Comparison of ENCODE assay signal across 1 cellular context in the genomic region with DNA sequence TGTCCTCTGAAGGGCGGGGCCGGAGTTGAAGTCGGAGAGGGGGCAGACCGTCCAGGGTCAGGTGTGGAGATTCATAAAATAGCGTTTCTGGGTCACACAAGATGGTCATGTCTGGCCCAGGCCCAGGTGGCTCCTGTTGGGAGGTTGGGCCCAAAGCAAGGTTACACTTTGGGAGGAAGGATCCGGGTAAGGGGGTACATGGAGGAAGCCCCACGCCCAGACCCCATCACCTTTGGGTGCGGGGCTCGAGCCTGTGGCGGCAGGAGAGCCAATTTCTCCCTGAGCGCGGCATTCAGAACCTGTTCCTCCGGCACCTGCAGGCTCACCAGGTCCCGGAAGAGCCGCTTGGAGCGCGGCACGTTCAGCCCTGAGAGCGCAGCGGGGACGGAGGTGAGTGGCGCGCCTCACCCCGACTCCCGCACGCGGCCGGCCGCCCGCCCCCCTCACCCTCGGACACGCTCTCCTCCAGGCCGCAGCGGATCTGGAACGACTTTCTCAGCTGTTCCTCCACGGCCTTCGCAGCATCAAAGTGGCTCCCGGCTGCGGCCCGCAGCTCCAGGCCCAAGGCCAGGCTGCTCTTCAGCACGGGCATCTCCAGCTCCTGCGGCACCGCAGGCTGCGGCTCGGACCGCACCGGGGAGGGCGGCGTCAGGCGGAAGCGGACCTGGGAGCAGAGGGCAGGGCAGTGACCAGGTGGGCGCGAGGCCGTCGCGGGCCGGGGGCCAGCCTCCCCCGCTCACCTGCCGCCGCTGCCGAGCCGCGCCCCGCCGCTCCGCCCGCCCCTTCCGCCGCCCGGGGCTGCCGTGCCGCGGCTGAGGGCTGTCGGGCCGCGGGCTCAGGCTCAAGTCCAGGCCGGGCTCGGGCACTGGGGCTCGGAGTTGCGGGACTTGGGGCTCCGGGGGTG.
TF ChIP-seq lines count a peak whose summit lies in the region.

No MANE protein-coding gene starts in this region.

TF ChIP-seq in HEK293, 187 proteins besides CTCF, POLR2A, EP300 and RAD21 (continued from another document and continues in another):
- TF ChIP-seq ZNF600 (tag by site-specific recombination; IDR thresholded peaks at IDR 0.05) (peak; percentile 97; the same call in 1 of the 2 replicates), ZNF510 (tag by site-specific recombination; IDR thresholded peaks at IDR 0.05; ENCODE audit: insufficient replicate concordance) (no peak), ZFP37 (tag by site-specific recombination; IDR thresholded peaks at IDR 0.05) (peak; percentile 90; the same call in 1 of the 2 replicates), ZNF311 (tag by site-specific recombination; IDR thresholded peaks at IDR 0.05; ENCODE audit: borderline replicate concordance) (no peak), ZNF514 (tag by site-specific recombination; IDR thresholded peaks at IDR 0.05) (no peak), BCL11A (tag by site-specific recombination; IDR thresholded peaks at IDR 0.05; ENCODE audit: low read depth) (0 out of 2 replicates have a peak, but pooled peaks have one; percentile 58), ZNF624 (tag by site-specific recombination; IDR thresholded peaks at IDR 0.05) (no peak), ZNF677 (tag by site-specific recombination; IDR thresholded peaks at IDR 0.05) (no peak), ZNF18 (tag by site-specific recombination; IDR thresholded peaks at IDR 0.05) (0 out of 2 replicates have a peak, but pooled peaks have one; percentile 15), YY2 (tag by site-specific recombination; IDR thresholded peaks at IDR 0.05) (no peak), ZNF549 (tag by site-specific recombination; IDR thresholded peaks at IDR 0.05) (no peak), ZNF2 (tag by site-specific recombination; IDR thresholded peaks at IDR 0.05) (peak; percentile 73; the same call in 1 of the 2 replicates), ZEB2 (tag by site-specific recombination; IDR thresholded peaks at IDR 0.05) (peak; percentile 47; the same call in 1 of the 2 replicates), ZNF701 (tag by site-specific recombination; IDR thresholded peaks at IDR 0.05) (no peak), BCL11B (tag by site-specific recombination; IDR thresholded peaks at IDR 0.05; ENCODE audit: low read depth) (no peak), ZNF792 (tag by site-specific recombination; IDR thresholded peaks at IDR 0.05) (no peak), ZNF398 (tag by site-specific recombination; IDR thresholded peaks at IDR 0.05) (no peak; the same call in 1 of the 2 replicates), PATZ1 (tag by site-specific recombination; IDR thresholded peaks at IDR 0.05) (peak; percentile 32; the same call in 1 of the 2 replicates), ZNF610 (tag by site-specific recombination; IDR thresholded peaks at IDR 0.05; ENCODE audit: borderline replicate concordance) (no peak), ZNF114 (tag by site-specific recombination; IDR thresholded peaks at IDR 0.05) (no peak), ZNF112 (tag by site-specific recombination; IDR thresholded peaks at IDR 0.05) (no peak), AEBP2 (tag by site-specific recombination; IDR thresholded peaks at IDR 0.05; ENCODE audit: borderline replicate concordance) (no peak), ZNF157 (tag by site-specific recombination; IDR thresholded peaks at IDR 0.05) (no peak), ZNF571 (tag by site-specific recombination; IDR thresholded peaks at IDR 0.05) (no peak), ZNF548 (tag by site-specific recombination; IDR thresholded peaks at IDR 0.05) (no peak), ZNF658 (tag by site-specific recombination; IDR thresholded peaks at IDR 0.05) (no peak), ZNF426 (tag by site-specific recombination; IDR thresholded peaks at IDR 0.05) (no peak), ZFHX2 (tag by site-specific recombination; conservative IDR thresholded peaks at IDR 0.05) (no peak), ZNF362 (tag by site-specific recombination; IDR thresholded peaks at IDR 0.05) (no peak), ZNF223 (tag by site-specific recombination; IDR thresholded peaks at IDR 0.05) (no peak), IKZF3 (tag by site-specific recombination; IDR thresholded peaks at IDR 0.05) (no peak), TSHZ1 (tag by site-specific recombination; IDR thresholded peaks at IDR 0.05; ENCODE audit: borderline replicate concordance) (no peak), OSR2 (tag by site-specific recombination; IDR thresholded peaks at IDR 0.05) (no peak), ZNF292 (tag by site-specific recombination; IDR thresholded peaks at IDR 0.05; ENCODE audit: borderline replicate concordance, low read depth) (no peak), ZNF133 (tag by site-specific recombination; IDR thresholded peaks at IDR 0.05) (no peak)
- TF ChIP-seq, protein P1, sequence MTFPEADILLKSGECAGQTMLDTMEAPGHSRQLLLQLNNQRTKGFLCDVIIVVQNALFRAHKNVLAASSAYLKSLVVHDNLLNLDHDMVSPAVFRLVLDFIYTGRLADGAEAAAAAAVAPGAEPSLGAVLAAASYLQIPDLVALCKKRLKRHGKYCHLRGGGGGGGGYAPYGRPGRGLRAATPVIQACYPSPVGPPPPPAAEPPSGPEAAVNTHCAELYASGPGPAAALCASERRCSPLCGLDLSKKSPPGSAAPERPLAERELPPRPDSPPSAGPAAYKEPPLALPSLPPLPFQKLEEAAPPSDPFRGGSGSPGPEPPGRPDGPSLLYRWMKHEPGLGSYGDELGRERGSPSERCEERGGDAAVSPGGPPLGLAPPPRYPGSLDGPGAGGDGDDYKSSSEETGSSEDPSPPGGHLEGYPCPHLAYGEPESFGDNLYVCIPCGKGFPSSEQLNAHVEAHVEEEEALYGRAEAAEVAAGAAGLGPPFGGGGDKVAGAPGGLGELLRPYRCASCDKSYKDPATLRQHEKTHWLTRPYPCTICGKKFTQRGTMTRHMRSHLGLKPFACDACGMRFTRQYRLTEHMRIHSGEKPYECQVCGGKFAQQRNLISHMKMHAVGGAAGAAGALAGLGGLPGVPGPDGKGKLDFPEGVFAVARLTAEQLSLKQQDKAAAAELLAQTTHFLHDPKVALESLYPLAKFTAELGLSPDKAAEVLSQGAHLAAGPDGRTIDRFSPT (tag by site-specific recombination; IDR thresholded peaks at IDR 0.05), result no peak
- TF ChIP-seq, protein P2, sequence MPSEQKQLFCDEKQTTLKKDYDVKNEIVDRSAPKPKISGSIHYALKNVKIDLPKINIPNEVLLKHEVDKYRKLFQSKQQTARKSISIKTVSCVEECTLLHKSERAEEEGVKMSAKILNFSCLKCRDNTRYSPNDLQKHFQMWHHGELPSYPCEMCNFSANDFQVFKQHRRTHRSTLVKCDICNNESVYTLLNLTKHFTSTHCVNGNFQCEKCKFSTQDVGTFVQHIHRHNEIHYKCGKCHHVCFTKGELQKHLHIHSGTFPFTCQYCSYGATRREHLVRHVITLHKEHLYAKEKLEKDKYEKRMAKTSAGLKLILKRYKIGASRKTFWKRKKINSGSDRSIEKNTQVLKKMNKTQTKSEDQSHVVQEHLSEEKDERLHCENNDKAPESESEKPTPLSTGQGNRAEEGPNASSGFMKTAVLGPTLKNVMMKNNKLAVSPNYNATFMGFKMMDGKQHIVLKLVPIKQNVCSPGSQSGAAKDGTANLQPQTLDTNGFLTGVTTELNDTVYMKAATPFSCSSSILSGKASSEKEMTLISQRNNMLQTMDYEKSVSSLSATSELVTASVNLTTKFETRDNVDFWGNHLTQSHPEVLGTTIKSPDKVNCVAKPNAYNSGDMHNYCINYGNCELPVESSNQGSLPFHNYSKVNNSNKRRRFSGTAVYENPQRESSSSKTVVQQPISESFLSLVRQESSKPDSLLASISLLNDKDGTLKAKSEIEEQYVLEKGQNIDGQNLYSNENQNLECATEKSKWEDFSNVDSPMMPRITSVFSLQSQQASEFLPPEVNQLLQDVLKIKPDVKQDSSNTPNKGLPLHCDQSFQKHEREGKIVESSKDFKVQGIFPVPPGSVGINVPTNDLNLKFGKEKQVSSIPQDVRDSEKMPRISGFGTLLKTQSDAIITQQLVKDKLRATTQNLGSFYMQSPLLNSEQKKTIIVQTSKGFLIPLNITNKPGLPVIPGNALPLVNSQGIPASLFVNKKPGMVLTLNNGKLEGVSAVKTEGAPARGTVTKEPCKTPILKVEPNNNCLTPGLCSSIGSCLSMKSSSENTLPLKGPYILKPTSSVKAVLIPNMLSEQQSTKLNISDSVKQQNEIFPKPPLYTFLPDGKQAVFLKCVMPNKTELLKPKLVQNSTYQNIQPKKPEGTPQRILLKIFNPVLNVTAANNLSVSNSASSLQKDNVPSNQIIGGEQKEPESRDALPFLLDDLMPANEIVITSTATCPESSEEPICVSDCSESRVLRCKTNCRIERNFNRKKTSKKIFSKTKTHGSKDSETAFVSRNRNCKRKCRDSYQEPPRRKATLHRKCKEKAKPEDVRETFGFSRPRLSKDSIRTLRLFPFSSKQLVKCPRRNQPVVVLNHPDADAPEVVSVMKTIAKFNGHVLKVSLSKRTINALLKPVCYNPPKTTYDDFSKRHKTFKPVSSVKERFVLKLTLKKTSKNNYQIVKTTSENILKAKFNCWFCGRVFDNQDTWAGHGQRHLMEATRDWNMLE (tag by site-specific recombination; conservative IDR thresholded peaks at IDR 0.05; ENCODE audit: low read depth), result no peak
